ENCODE assay signal across 1 cellular context in the genomic region with DNA sequence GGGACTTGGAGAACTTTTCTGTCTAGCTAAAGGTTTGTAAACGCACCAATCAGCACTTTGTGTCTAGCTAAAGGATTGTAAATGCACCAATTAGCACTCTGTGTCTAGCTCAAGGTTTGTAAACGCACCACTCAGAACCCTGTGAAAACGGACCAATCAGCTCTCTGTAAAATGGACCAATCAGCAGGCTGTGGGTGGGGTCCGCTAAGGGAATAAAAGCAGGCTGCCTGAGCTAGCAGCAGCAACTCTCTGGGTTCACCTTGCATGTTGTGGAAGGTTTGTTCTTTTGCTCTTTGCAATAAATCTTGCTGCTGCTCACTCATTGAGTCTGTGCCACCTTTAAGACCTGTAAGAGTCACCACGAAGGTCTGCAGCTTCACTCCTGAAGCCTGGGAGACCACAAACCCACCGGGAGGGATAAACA.
A peak's percentile ranks its signal among the peaks of the same experiment; 100 is the strongest.
TF ChIP-seq lines count a peak whose summit lies in the region.

No MANE protein-coding gene starts in this region.

TF ChIP-seq in A549, 52 proteins besides CTCF, POLR2A, EP300 and RAD21:
- TF ChIP-seq MAFK (IDR thresholded peaks at IDR 0.05; ENCODE audit: partially characterized antibody) = peak; percentile 64
